Comparison of ENCODE assay signal across 8 cellular contexts in the genomic region with DNA sequence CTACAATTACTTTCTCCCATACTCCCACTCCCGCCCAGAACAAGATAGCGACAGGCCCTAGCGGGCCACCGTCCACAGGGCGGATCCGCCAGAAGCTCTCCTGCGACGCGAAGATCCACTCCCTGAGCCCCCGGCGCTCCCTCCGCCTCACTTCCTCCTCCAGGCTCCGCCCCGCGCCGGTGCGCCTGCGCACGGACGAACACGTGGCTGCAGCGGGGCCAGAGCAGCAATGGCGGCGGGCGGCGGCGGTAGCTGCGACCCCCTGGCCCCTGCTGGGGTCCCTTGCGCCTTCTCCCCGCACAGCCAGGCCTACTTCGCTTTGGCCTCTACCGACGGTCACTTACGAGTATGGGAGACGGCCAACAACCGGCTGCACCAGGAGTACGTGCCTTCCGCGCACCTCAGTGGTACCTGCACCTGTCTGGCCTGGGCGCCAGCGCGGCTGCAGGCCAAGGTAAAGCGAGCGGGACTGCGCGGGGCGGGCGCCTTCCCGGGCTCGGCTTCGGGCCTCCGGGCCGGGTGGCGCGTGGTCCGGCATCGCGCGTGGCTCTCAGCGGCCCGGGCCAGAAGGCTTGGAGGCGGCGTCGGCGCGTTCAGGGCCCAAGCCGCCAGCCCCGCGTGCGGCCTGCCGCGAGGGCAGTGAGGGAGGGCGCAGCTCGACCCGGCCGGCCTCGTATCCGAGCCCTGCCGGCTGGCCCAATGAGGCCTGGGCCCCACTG. TPM values are rescaled to one million over a fixed set of nuclear protein-coding genes. Genes with fewer than 3 reads are reported as not detected.
A peak's percentile ranks its signal among the peaks of the same experiment; 100 is the strongest.
DNase-seq lines count a peak whose midpoint lies in the region; ATAC-seq lines count a peak whose summit lies in the region.

A gene with protein sequence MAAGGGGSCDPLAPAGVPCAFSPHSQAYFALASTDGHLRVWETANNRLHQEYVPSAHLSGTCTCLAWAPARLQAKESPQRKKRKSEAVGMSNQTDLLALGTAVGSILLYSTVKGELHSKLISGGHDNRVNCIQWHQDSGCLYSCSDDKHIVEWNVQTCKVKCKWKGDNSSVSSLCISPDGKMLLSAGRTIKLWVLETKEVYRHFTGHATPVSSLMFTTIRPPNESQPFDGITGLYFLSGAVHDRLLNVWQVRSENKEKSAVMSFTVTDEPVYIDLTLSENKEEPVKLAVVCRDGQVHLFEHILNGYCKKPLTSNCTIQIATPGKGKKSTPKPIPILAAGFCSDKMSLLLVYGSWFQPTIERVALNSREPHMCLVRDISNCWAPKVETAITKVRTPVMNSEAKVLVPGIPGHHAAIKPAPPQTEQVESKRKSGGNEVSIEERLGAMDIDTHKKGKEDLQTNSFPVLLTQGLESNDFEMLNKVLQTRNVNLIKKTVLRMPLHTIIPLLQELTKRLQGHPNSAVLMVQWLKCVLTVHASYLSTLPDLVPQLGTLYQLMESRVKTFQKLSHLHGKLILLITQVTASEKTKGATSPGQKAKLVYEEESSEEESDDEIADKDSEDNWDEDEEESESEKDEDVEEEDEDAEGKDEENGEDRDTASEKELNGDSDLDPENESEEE (plus strand): TSS at position 198 of the 719 bp plus-strand sequence. CDS start 32 bp downstream, at position 230.

- H3K4me1 Mint-ChIP-seq in activated CD4-positive, alpha-beta T cell treated with anti-CD3 and anti-CD28 coated beads, Interleukin-2, amount 10 ng/mL, durations not matched to agents 7 days and 5 days: peaks cover 40% of the 10 kb centered on the region

- peak within 1 kb of the TSS; percentile 95 for H3K4me2 ChIP-seq in BLaER1

- CTCF ChIA-PET in activated CD4-positive, alpha-beta T cell treated with anti-CD3 and anti-CD28 coated beads, Interleukin-2, amount 10 ng/mL, durations not matched to agents 7 days and 5 days (lab: Charles Lee): interaction anchor here (1.2 kb wide), 2 partner anchors 16 to 143 kb away, joined by 3 to 4 read pairs; a partner anchor contains a TSS

- no peaks in the 10 kb centered on the region for H3K36me3 ChIP-seq in BLaER1

- H3K36me3 Mint-ChIP-seq in activated CD4-positive, alpha-beta T cell treated with anti-CD3 and anti-CD28 coated beads, Interleukin-2, amount 10 ng/mL, durations not matched to agents 7 days and 5 days (ENCODE audit: low read depth): peaks cover 7% of the 10 kb centered on the region

- peak within 1 kb of the TSS; percentile 97 for H3K4me3 ChIP-seq in BLaER1

- peak within 1 kb of the TSS; percentile 90 for H3K27ac Mint-ChIP-seq in activated CD4-positive, alpha-beta T cell treated with anti-CD3 and anti-CD28 coated beads, Interleukin-2, amount 10 ng/mL, durations not matched to agents 7 days and 5 days

- H3K4me3 Mint-ChIP-seq in activated CD4-positive, alpha-beta T cell treated with anti-CD3 and anti-CD28 coated beads, Interleukin-2, amount 10 ng/mL, durations not matched to agents 7 days and 5 days: peak within 1 kb of the TSS; percentile 86

- DNase-seq in NCI-H69 (lab: John Stamatoyannopoulos, UW): peak; percentile 97
- peak; percentile 98 for DNase-seq in activated CD4-positive, alpha-beta T cell treated with anti-CD3 and anti-CD28 coated beads, Interleukin-2, amount 10 ng/mL, durations not matched to agents 7 days and 5 days
- peak; percentile 98 for DNase-seq in dedifferentiated amniotic fluid mesenchymal stem cell (ENCODE audit: extremely low spot score)
- DNase-seq in left lobe of liver (ENCODE audit: low spot score): peak; percentile 99
- peak; percentile 96 for DNase-seq in stimulated activated CD4-positive, alpha-beta T cell treated with anti-CD3 and anti-CD28 coated beads, Interleukin-2, amount 100 ng/mL, for 4 hours (ENCODE audit: low read depth)

- H3K9me3 Mint-ChIP-seq in activated CD4-positive, alpha-beta T cell treated with anti-CD3 and anti-CD28 coated beads, Interleukin-2, amount 10 ng/mL, durations not matched to agents 7 days and 5 days: no peaks in the 10 kb centered on the region

- H3K9ac ChIP-seq in BLaER1: peak within 1 kb of the TSS; percentile 99

- no peaks in the 10 kb centered on the region for H3K27me3 Mint-ChIP-seq in activated CD4-positive, alpha-beta T cell treated with anti-CD3 and anti-CD28 coated beads, Interleukin-2, amount 10 ng/mL, durations not matched to agents 7 days and 5 days

- H3K27me3 ChIP-seq in BLaER1: no peaks in the 10 kb centered on the region

- POLR2A ChIA-PET in activated CD4-positive, alpha-beta T cell treated with anti-CD3 and anti-CD28 coated beads, Interleukin-2, amount 10 ng/mL, durations not matched to agents 7 days and 5 days (lab: Charles Lee): no interaction called here

- peak within 1 kb of the TSS; percentile 99 for H3K27ac ChIP-seq in BLaER1

- no peaks in the 10 kb centered on the region for H3K9me3 ChIP-seq in BLaER1

- peak; percentile 87 for ATAC-seq in GM19328 (IDR thresholded peaks at IDR 0.05; ENCODE audit: unreplicated experiment)
- peak; percentile 86 for ATAC-seq in HG03520 (IDR thresholded peaks at IDR 0.05; ENCODE audit: unreplicated experiment)
- ATAC-seq in left lobe of liver: peak; percentile 98

- H4K20me1 ChIP-seq in BLaER1: peaks cover 51% of the 10 kb centered on the region

- peaks cover 35% of the 10 kb centered on the region for H3K4me1 ChIP-seq in BLaER1

RNA-seq across cellular contexts. Expression of the gene that starts here (rescaled TPM):
- total RNA-seq in activated CD4-positive, alpha-beta T cell treated with anti-CD3 and anti-CD28 coated beads, Interleukin-2, amount 10 ng/mL, durations not matched to agents 7 days and 5 days: 10 to 100 TPM; 52.9 to 74.6 TPM
- 17.5 TPM for total RNA-seq in left lobe of liver

Comparison
In these comparisons a context has a peak if more than half of its experiments do, and no peak if none do; other contexts are left out.
1. Peak in every context shown above with its lines: DNase-seq, ATAC-seq, H3K4me3 ChIP-seq and H3K27ac ChIP-seq.